Comparison of ENCODE assay signal across 15 cellular contexts in genomic region chr14:105845725-105846309, GRCh38.
"Had no signal": no experiment of that assay in that cellular context is flagged by ENCODE, and none has a peak within 500 bp of the region (broad histone marks: within the 10 kb centered on the region; RNA-seq: fewer than 3 reads in every experiment).

No MANE protein-coding gene starts in this region.

- H3K9me3 ChIP-seq: uterus had no signal

- H3K9me3 Mint-ChIP-seq: activated naive CD4-positive, alpha-beta T cell treated with anti-CD3 and anti-CD28 coated beads, Interleukin-2, amount 50 U/mL, for 72 hours; central memory CD8-positive, alpha-beta T cell; stimulated activated effector memory CD8-positive, alpha-beta T cell treated with anti-CD3 and anti-CD28 coated beads, Interleukin-12 subunit alpha, Interleukin-12 subunit beta, amount 100 ng/mL, for 72 hours had no signal

- H3K27me3 ChIP-seq: uterus had no signal

- H3K36me3 Mint-ChIP-seq: activated naive CD4-positive, alpha-beta T cell treated with anti-CD3 and anti-CD28 coated beads, Interleukin-2, amount 50 U/mL, for 72 hours; brain; stimulated activated effector memory CD8-positive, alpha-beta T cell treated with anti-CD3 and anti-CD28 coated beads, Interleukin-12 subunit alpha, Interleukin-12 subunit beta, amount 100 ng/mL, for 72 hours had no signal

- H3K4me3 Mint-ChIP-seq: brain; central memory CD8-positive, alpha-beta T cell; stimulated activated effector memory CD8-positive, alpha-beta T cell treated with anti-CD3 and anti-CD28 coated beads, Interleukin-12 subunit alpha, Interleukin-12 subunit beta, amount 100 ng/mL, for 72 hours had no signal

- H3K27ac Mint-ChIP-seq: brain; stimulated activated effector memory CD8-positive, alpha-beta T cell treated with anti-CD3 and anti-CD28 coated beads, Interleukin-12 subunit alpha, Interleukin-12 subunit beta, amount 100 ng/mL, for 72 hours had no signal

- H3K4me3 ChIP-seq: lung, uterus had no signal

- H3K4me1 Mint-ChIP-seq: brain; central memory CD8-positive, alpha-beta T cell; stimulated activated effector memory CD8-positive, alpha-beta T cell treated with anti-CD3 and anti-CD28 coated beads, Interleukin-12 subunit alpha, Interleukin-12 subunit beta, amount 100 ng/mL, for 72 hours had no signal

- ATAC-seq: activated naive CD4-positive, alpha-beta T cell treated with anti-CD3 and anti-CD28 coated beads, Interleukin-2, amount 50 U/mL, for 72 hours; SK-N-SH treated with all-trans-retinoic acid at 6 μM for 48 hours; stimulated activated effector memory CD8-positive, alpha-beta T cell treated with anti-CD3 and anti-CD28 coated beads, Interleukin-12 subunit alpha, Interleukin-12 subunit beta, amount 100 ng/mL, for 72 hours had no signal

- H3K4me1 ChIP-seq: parathyroid adenoma, uterus had no signal

- H3K9ac ChIP-seq: parathyroid adenoma had no signal

- DNase-seq: activated effector memory CD4-positive, alpha-beta T cell treated with Interleukin-2 at 50 U/mL for 16 hours; cortex of kidney; effector memory CD4-positive, alpha-beta T cell; foreskin melanocyte; midbrain; T-helper 1 cell; T1000 had no signal

- H3K27ac ChIP-seq: parathyroid adenoma, uterus had no signal

- H3K36me3 ChIP-seq: uterus had no signal
